2 cellular contexts compared by ENCODE assay signal in genomic region chr4:183515411-183515810, GRCh38.
TF ChIP-seq lines count a peak whose summit lies in the region.

No MANE protein-coding gene starts in this region.

TF ChIP-seq in IMR-90, 13 proteins besides CTCF, POLR2A, EP300 and RAD21:
- no peak for TF ChIP-seq MAFK (IDR thresholded peaks at IDR 0.05; ENCODE audit: low read depth, low read length)
- TF ChIP-seq BHLHE40 (IDR thresholded peaks at IDR 0.05; ENCODE audit: low read depth, low read length), result no peak
- TF ChIP-seq CEBPB (IDR thresholded peaks at IDR 0.05; ENCODE audit: low read depth, low read length), result no peak
- no peak for TF ChIP-seq USF2 (IDR thresholded peaks at IDR 0.05; ENCODE audit: low read depth, low read length)
- no peak for TF ChIP-seq MAZ (IDR thresholded peaks at IDR 0.05; ENCODE audit: borderline replicate concordance, low read depth, low read length)
- TF ChIP-seq RCOR1 (IDR thresholded peaks at IDR 0.05; ENCODE audit: insufficient replicate concordance, low read length), result no peak
- TF ChIP-seq SMC3 (IDR thresholded peaks at IDR 0.05; ENCODE audit: low read depth, low read length), result no peak
- TF ChIP-seq NFE2L2 (IDR thresholded peaks at IDR 0.05; ENCODE audit: low read depth, low read length), result no peak
- no peak for TF ChIP-seq FOS (IDR thresholded peaks at IDR 0.05; ENCODE audit: low read depth, low read length)
- TF ChIP-seq ELK1 (IDR thresholded peaks at IDR 0.05; ENCODE audit: borderline replicate concordance, low read depth, low read length), result no peak
- TF ChIP-seq MXI1 (IDR thresholded peaks at IDR 0.05; ENCODE audit: borderline replicate concordance, low read depth, low read length), result no peak
- no peak for TF ChIP-seq RFX5 (IDR thresholded peaks at IDR 0.05; ENCODE audit: low read depth, low read length)
- TF ChIP-seq CHD1 (IDR thresholded peaks at IDR 0.05; ENCODE audit: low read depth, low read length), result no peak

TF ChIP-seq in K562, 482 proteins besides CTCF, POLR2A, EP300 and RAD21:
- TF ChIP-seq POLR2H (tag; IDR thresholded peaks at IDR 0.05; ENCODE audit: low read depth) (no peak), ZNF695 (CRISPR knock-in tag; IDR thresholded peaks at IDR 0.05) (no peak), REST (CRISPR knock-in tag; IDR thresholded peaks at IDR 0.05; ENCODE audit: low read depth) (no peak), ARID4B (CRISPR knock-in tag; IDR thresholded peaks at IDR 0.05) (no peak), NR2F6 (CRISPR knock-in tag; IDR thresholded peaks at IDR 0.05) (no peak), KLF16 (IDR thresholded peaks at IDR 0.05) (no peak), SMAD3 (CRISPR knock-in tag; conservative IDR thresholded peaks at IDR 0.05) (no peak), JUNB (CRISPR knock-in tag; conservative IDR thresholded peaks at IDR 0.05) (no peak), BDP1 (IDR thresholded peaks at IDR 0.05; ENCODE audit: insufficient read depth, insufficient read length) (no peak), SIN3B (IDR thresholded peaks at IDR 0.05; ENCODE audit: low read depth) (no peak), SNAPC5 (CRISPR knock-in tag; IDR thresholded peaks at IDR 0.05) (no peak), KDM1A (IDR thresholded peaks at IDR 0.05) (no peak), HES1 (IDR thresholded peaks at IDR 0.05; ENCODE audit: low read depth) (no peak), CEBPG (CRISPR knock-in tag; IDR thresholded peaks at IDR 0.05) (no peak), CEBPG (tag; conservative IDR thresholded peaks at IDR 0.05 in 1 of 2, IDR thresholded peaks at IDR 0.05 in 1 of 2) (no peak), HSF4 (CRISPR knock-in tag; IDR thresholded peaks at IDR 0.05; ENCODE audit: borderline replicate concordance) (no peak), PHB (CRISPR knock-in tag; IDR thresholded peaks at IDR 0.05) (no peak), HDAC2 (IDR thresholded peaks at IDR 0.05) (no peak), FOXP4 (CRISPR knock-in tag; IDR thresholded peaks at IDR 0.05; ENCODE audit: borderline replicate concordance) (no peak), DIDO1 (tag; IDR thresholded peaks at IDR 0.05; ENCODE audit: low read depth) (no peak), KAT2B (IDR thresholded peaks at IDR 0.05; ENCODE audit: low read depth, low read length) (no peak)
